Comparison of ENCODE assay signal across 28 cellular contexts in the genomic region with DNA sequence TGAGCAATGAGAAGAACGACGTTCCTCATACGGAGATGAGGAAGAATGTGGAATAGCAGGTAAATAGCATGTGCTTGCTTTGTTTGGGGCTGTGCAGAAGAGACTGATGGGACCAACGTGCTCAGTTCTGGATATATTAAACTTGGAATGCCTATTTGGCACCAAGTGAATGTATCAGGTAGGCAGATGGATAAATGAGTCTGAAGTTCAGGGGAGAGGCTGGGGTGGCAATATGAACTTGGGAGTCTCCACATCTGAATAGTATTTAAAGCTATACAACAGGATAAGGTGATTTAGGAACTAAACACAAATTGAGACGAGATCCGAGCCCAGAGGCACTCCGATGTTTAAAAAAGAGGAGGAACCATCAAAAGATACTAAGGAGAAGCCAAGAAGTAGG.
"Had no signal": no experiment of that assay in that cellular context is flagged by ENCODE, and none has a peak within 500 bp of the region (broad histone marks: within the 10 kb centered on the region; RNA-seq: fewer than 3 reads in every experiment).

No MANE protein-coding gene starts in this region.

- H3K27ac Mint-ChIP-seq: stimulated activated effector memory CD8-positive, alpha-beta T cell treated with anti-CD3 and anti-CD28 coated beads, Interleukin-12 subunit alpha, Interleukin-12 subunit beta, amount 100 ng/mL, for 72 hours; stimulated activated memory B cell treated with anti-CD40 and anti-IgM and Interleukin-4, amounts not matched to agents 10 μg/mL and 1 μg/mL and 100 μg/mL, for 72 hours; stimulated activated naive B cell treated with anti-CD40 and anti-IgM and Interleukin-4, amounts not matched to agents 10 μg/mL and 1 μg/mL and 100 μg/mL, for 72 hours; stimulated activated naive CD8-positive, alpha-beta T cell treated with anti-CD3 and anti-CD28 coated beads, Interleukin-15, amount 100 ng/mL, for 72 hours; stimulated activated naive CD8-positive, alpha-beta T cell treated with anti-CD3 and anti-CD28 coated beads, Interleukin-15, Interleukin-2, amounts not matched to agents 100 ng/mL and 50 ng/mL, for 24 hours; type B pancreatic cell had no signal

- H3K4me3 ChIP-seq: stomach, suprapubic skin, testis, thoracic aorta, thyroid gland, tibial artery, tibial nerve, transverse colon, upper lobe of left lung, upper lobe of right lung, uterus, vagina had no signal

- DNase-seq: stimulated activated CD4-positive, alpha-beta T cell treated with anti-CD3 and anti-CD28 coated beads, Interleukin-2, amount 100 ng/mL, for 48 hours; stimulated activated CD4-positive, alpha-beta T cell treated with anti-CD3 and anti-CD28 coated beads, Interleukin-4, amount 100 ng/mL, for 1 hour; stimulated activated CD4-positive, alpha-beta T cell treated with anti-CD3 and anti-CD28 coated beads, Interleukin-4, amount 100 ng/mL, for 24 hours; stimulated activated CD4-positive, alpha-beta T cell treated with anti-CD3 and anti-CD28 coated beads, Interleukin-4, amount 100 ng/mL, for 4 hours; stimulated activated CD8-positive, alpha-beta memory T cell treated with anti-CD3 and anti-CD28 coated beads, Interleukin-4, amount 100 ng/mL, for 48 hours; stimulated activated naive B cell treated with anti-CD40 and anti-IgM and Interleukin-4, amounts not matched to agents 10 μg/mL and 1 μg/mL and 100 μg/mL, for 72 hours; stimulated activated naive CD4-positive, alpha-beta T cell; stimulated activated naive CD4-positive, alpha-beta T cell treated with Interleukin-2 at 50 U/mL for 16 hours; stimulated activated naive CD8-positive, alpha-beta T cell treated with anti-CD3 and anti-CD28 coated beads, Interleukin-15, amount 100 ng/mL, for 72 hours; stimulated activated naive CD8-positive, alpha-beta T cell treated with anti-CD3 and anti-CD28 coated beads, Interleukin-15, Interleukin-2, amounts not matched to agents 100 U/mL and 50 U/mL, for 24 hours; stomach; substantia nigra; testis; thyroid gland; tibial artery; transverse colon; upper lobe of right lung; uterus had no signal

- H3K9me3 ChIP-seq: stomach, suprapubic skin, testis, thoracic aorta, thyroid gland, tibial artery, tibial nerve, transverse colon, upper lobe of left lung, upper lobe of right lung, uterus, vagina had no signal

- H3K27me3 Mint-ChIP-seq: stimulated activated memory B cell treated with anti-CD40 and anti-IgM and Interleukin-4, amounts not matched to agents 10 μg/mL and 1 μg/mL and 100 μg/mL, for 72 hours; stimulated activated naive B cell treated with anti-CD40 and anti-IgM and Interleukin-4, amounts not matched to agents 10 μg/mL and 1 μg/mL and 100 μg/mL, for 72 hours; stimulated activated naive CD8-positive, alpha-beta T cell treated with anti-CD3 and anti-CD28 coated beads, Interleukin-15, amount 100 ng/mL, for 72 hours; stimulated activated naive CD8-positive, alpha-beta T cell treated with anti-CD3 and anti-CD28 coated beads, Interleukin-15, Interleukin-2, amounts not matched to agents 100 ng/mL and 50 ng/mL, for 24 hours; type B pancreatic cell had no signal

- FAIRE-seq: urothelium cell line had no signal

- H3K27me3 ChIP-seq: stomach, suprapubic skin, testis, thyroid gland, tibial artery, tibial nerve, transverse colon, upper lobe of left lung, upper lobe of right lung, uterus, vagina had no signal

- H3K9me3 Mint-ChIP-seq: stimulated activated effector memory CD8-positive, alpha-beta T cell treated with anti-CD3 and anti-CD28 coated beads, Interleukin-12 subunit alpha, Interleukin-12 subunit beta, amount 100 ng/mL, for 72 hours; stimulated activated memory B cell treated with anti-CD40 and anti-IgM and Interleukin-4, amounts not matched to agents 10 μg/mL and 1 μg/mL and 100 μg/mL, for 72 hours; stimulated activated naive CD8-positive, alpha-beta T cell treated with anti-CD3 and anti-CD28 coated beads, Interleukin-15, amount 100 ng/mL, for 72 hours; stimulated activated naive CD8-positive, alpha-beta T cell treated with anti-CD3 and anti-CD28 coated beads, Interleukin-15, Interleukin-2, amounts not matched to agents 100 ng/mL and 50 ng/mL, for 24 hours; type B pancreatic cell had no signal

- H3K4me1 ChIP-seq: suprapubic skin, testis, tibial artery, uterus had no signal

- H3K27ac ChIP-seq: stomach, suprapubic skin, testis, thoracic aorta, thyroid gland, tibial artery, tibial nerve, transverse colon, upper lobe of left lung, upper lobe of right lung, uterus, vagina had no signal

- H3K4me3 Mint-ChIP-seq: stimulated activated effector memory CD8-positive, alpha-beta T cell treated with anti-CD3 and anti-CD28 coated beads, Interleukin-12 subunit alpha, Interleukin-12 subunit beta, amount 100 ng/mL, for 72 hours; stimulated activated memory B cell treated with anti-CD40 and anti-IgM and Interleukin-4, amounts not matched to agents 10 μg/mL and 1 μg/mL and 100 μg/mL, for 72 hours; stimulated activated naive B cell treated with anti-CD40 and anti-IgM and Interleukin-4, amounts not matched to agents 10 μg/mL and 1 μg/mL and 100 μg/mL, for 72 hours; stimulated activated naive CD8-positive, alpha-beta T cell treated with anti-CD3 and anti-CD28 coated beads, Interleukin-15, amount 100 ng/mL, for 72 hours; stimulated activated naive CD8-positive, alpha-beta T cell treated with anti-CD3 and anti-CD28 coated beads, Interleukin-15, Interleukin-2, amounts not matched to agents 100 ng/mL and 50 ng/mL, for 24 hours; type B pancreatic cell had no signal

- H3K36me3 ChIP-seq: stomach, suprapubic skin, thoracic aorta, thyroid gland, tibial artery, tibial nerve, transverse colon, upper lobe of left lung, upper lobe of right lung, uterus, vagina had no signal

- H3K36me3 Mint-ChIP-seq: stimulated activated effector memory CD8-positive, alpha-beta T cell treated with anti-CD3 and anti-CD28 coated beads, Interleukin-12 subunit alpha, Interleukin-12 subunit beta, amount 100 ng/mL, for 72 hours; stimulated activated memory B cell treated with anti-CD40 and anti-IgM and Interleukin-4, amounts not matched to agents 10 μg/mL and 1 μg/mL and 100 μg/mL, for 72 hours had no signal

- ATAC-seq: stimulated activated effector memory CD8-positive, alpha-beta T cell treated with anti-CD3 and anti-CD28 coated beads, Interleukin-12 subunit alpha, Interleukin-12 subunit beta, amount 100 ng/mL, for 72 hours; stimulated activated memory B cell treated with anti-CD40 and anti-IgM and Interleukin-4, amounts not matched to agents 10 μg/mL and 1 μg/mL and 100 μg/mL, for 72 hours; stimulated activated naive B cell treated with anti-CD40 and anti-IgM and Interleukin-4, amounts not matched to agents 10 μg/mL and 1 μg/mL and 100 μg/mL, for 72 hours; stimulated activated naive CD8-positive, alpha-beta T cell treated with anti-CD3 and anti-CD28 coated beads, Interleukin-15, amount 100 ng/mL, for 72 hours; stimulated activated naive CD8-positive, alpha-beta T cell treated with anti-CD3 and anti-CD28 coated beads, Interleukin-15, Interleukin-2, amounts not matched to agents 100 U/mL and 50 U/mL, for 24 hours; upper lobe of right lung had no signal
